In genomic region chr6:126842769-126843168, GRCh38 we compare ENCODE assay signal across 27 cellular contexts.
"Had no signal": no experiment of that assay in that cellular context is flagged by ENCODE, and none has a peak within 500 bp of the region (broad histone marks: within the 10 kb centered on the region; RNA-seq: fewer than 3 reads in every experiment).

No MANE protein-coding gene starts in this region.

- ATAC-seq: stimulated activated effector memory CD8-positive, alpha-beta T cell treated with anti-CD3 and anti-CD28 coated beads, Interleukin-12 subunit alpha, Interleukin-12 subunit beta, amount 100 ng/mL, for 72 hours; stimulated activated memory B cell treated with anti-CD40 and anti-IgM and Interleukin-4, amounts not matched to agents 10 μg/mL and 1 μg/mL and 100 μg/mL, for 72 hours; stimulated activated naive B cell treated with anti-CD40 and anti-IgM and Interleukin-4, amounts not matched to agents 10 μg/mL and 1 μg/mL and 100 μg/mL, for 72 hours; stimulated activated naive CD8-positive, alpha-beta T cell treated with anti-CD3 and anti-CD28 coated beads, Interleukin-15, amount 100 ng/mL, for 72 hours; stimulated activated naive CD8-positive, alpha-beta T cell treated with anti-CD3 and anti-CD28 coated beads, Interleukin-15, Interleukin-2, amounts not matched to agents 100 U/mL and 50 U/mL, for 24 hours; upper lobe of right lung had no signal

- FAIRE-seq: urothelium cell line had no signal

- H3K27me3 ChIP-seq: stomach, suprapubic skin, testis, thyroid gland, tibial artery, tibial nerve, transverse colon, upper lobe of left lung, upper lobe of right lung, uterus, vagina had no signal

- H3K27ac ChIP-seq: stomach, suprapubic skin, testis, thoracic aorta, thyroid gland, tibial artery, tibial nerve, transverse colon, upper lobe of left lung, upper lobe of right lung, uterus, vagina had no signal

- H3K4me1 ChIP-seq: stomach, suprapubic skin, testis, thyroid gland, tibial artery, transverse colon, upper lobe of left lung, upper lobe of right lung, uterus, vagina had no signal

- DNase-seq: stimulated activated CD4-positive, alpha-beta T cell treated with anti-CD3 and anti-CD28 coated beads, Interleukin-2, amount 100 ng/mL, for 48 hours; stimulated activated CD4-positive, alpha-beta T cell treated with anti-CD3 and anti-CD28 coated beads, Interleukin-4, amount 100 ng/mL, for 1 hour; stimulated activated CD4-positive, alpha-beta T cell treated with anti-CD3 and anti-CD28 coated beads, Interleukin-4, amount 100 ng/mL, for 24 hours; stimulated activated CD4-positive, alpha-beta T cell treated with anti-CD3 and anti-CD28 coated beads, Interleukin-4, amount 100 ng/mL, for 4 hours; stimulated activated CD8-positive, alpha-beta memory T cell treated with anti-CD3 and anti-CD28 coated beads, Interleukin-4, amount 100 ng/mL, for 48 hours; stimulated activated naive B cell treated with anti-CD40 and anti-IgM and Interleukin-4, amounts not matched to agents 10 μg/mL and 1 μg/mL and 100 μg/mL, for 72 hours; stimulated activated naive CD4-positive, alpha-beta T cell; stimulated activated naive CD4-positive, alpha-beta T cell treated with Interleukin-2 at 50 U/mL for 16 hours; stimulated activated naive CD8-positive, alpha-beta T cell treated with anti-CD3 and anti-CD28 coated beads, Interleukin-15, amount 100 ng/mL, for 72 hours; stimulated activated naive CD8-positive, alpha-beta T cell treated with anti-CD3 and anti-CD28 coated beads, Interleukin-15, Interleukin-2, amounts not matched to agents 100 U/mL and 50 U/mL, for 24 hours; stomach; substantia nigra; testis; thyroid gland; tibial artery; transverse colon; trophoblast cell; upper lobe of left lung; upper lobe of right lung; uterus had no signal

- H3K9me3 ChIP-seq: stomach, suprapubic skin, testis, thoracic aorta, thyroid gland, tibial artery, tibial nerve, transverse colon, upper lobe of left lung, upper lobe of right lung, uterus, vagina had no signal

- H3K4me3 ChIP-seq: stomach, suprapubic skin, testis, thoracic aorta, thyroid gland, tibial artery, tibial nerve, transverse colon, upper lobe of left lung, upper lobe of right lung, uterus, vagina had no signal

- H3K36me3 ChIP-seq: stomach, suprapubic skin, thoracic aorta, thyroid gland, tibial artery, tibial nerve, transverse colon, upper lobe of left lung, upper lobe of right lung, uterus, vagina had no signal
